Comparison of ENCODE assay signal across 8 cellular contexts in the genomic region with DNA sequence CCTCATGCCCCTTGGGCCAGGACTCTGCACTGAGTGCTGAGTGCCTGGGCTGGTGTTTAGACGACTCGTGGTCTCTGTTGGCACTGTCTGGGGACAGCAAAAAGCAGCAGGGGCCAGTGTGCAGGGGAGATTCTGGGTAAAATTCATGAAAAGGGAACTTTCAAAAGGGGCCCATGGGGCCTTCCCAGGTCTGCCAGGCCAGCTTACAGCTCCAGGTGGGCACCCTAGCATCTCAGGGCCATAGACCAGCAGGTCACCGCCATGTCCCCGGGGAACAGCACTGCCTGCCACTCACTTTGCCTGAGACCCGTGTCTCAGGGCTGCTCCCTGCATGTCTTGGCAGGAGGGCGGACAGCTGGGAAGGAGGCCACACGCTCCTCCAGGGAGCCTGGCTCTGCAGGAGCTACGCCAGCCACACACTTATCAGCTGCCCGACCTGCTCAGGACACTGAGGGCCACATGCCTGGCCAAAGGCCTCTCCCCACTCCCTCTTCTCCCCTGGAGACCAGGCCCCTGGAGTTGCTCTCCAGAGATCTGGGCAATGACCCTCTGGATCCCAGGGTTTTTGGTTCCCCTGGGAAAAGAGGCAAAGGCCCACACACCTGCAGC. TPM values are rescaled to one million over a fixed set of nuclear protein-coding genes. Genes with fewer than 3 reads are reported as not detected.
DNase-seq lines count a peak whose midpoint lies in the region; ATAC-seq and TF ChIP-seq lines count a peak whose summit lies in the region.

No MANE protein-coding gene starts in this region.

- POLR2A ChIA-PET in CD8-positive, alpha-beta memory T cell (lab: Charles Lee) = interaction anchor here (0.6 to 1.7 kb wide), 5 partner anchors 8 to 236 kb away, joined by 3 to 7 read pairs (median 3); partner anchors contain the start of genes DUS1L and FASN

- TF ChIP-seq CTCF in coronary artery (IDR thresholded peaks at IDR 0.05) (no peak), nephron (IDR thresholded peaks at IDR 0.05; ENCODE audit: unreplicated experiment in 3 of 3) (no peak)

- no peaks in the 10 kb centered on the region for H3K9me3 ChIP-seq in CD8-positive, alpha-beta memory T cell (ENCODE audit: low read length)

- H3K4me3 Mint-ChIP-seq in CD8-positive, alpha-beta memory T cell = peak overlapping the region; percentile 86 to 96 (median 90)
- H3K4me3 Mint-ChIP-seq in IgD-negative memory B cell (peak overlapping the region; percentile 85 to 97 (median 96)), nephron (no peak overlapping the region)

- peak overlapping the region; percentile 88 for H3K4me3 ChIP-seq in CD8-positive, alpha-beta memory T cell (ENCODE audit: low read length)
- H3K4me3 ChIP-seq in coronary artery = peak overlapping the region; percentile 43

- peaks cover 19 to 38% (median 31%) of the 10 kb centered on the region in 3 donors for H3K4me1 Mint-ChIP-seq in CD8-positive, alpha-beta memory T cell
- H3K4me1 Mint-ChIP-seq in IgD-negative memory B cell (peaks cover 11 to 15% (median 14%) of the 10 kb centered on the region in 3 donors), nephron (peaks cover 28% of the 10 kb centered on the region)

- H3K9me3 Mint-ChIP-seq in CD8-positive, alpha-beta memory T cell = no peaks in the 10 kb centered on the region
- no peaks in the 10 kb centered on the region for H3K9me3 Mint-ChIP-seq in IgD-negative memory B cell
- H3K9me3 Mint-ChIP-seq in nephron = no peaks in the 10 kb centered on the region

- no peaks in the 10 kb centered on the region for H3K36me3 ChIP-seq in CD8-positive, alpha-beta memory T cell (ENCODE audit: insufficient read depth, low read length)

- H3K36me3 Mint-ChIP-seq in CD8-positive, alpha-beta memory T cell = peaks cover 0 to 1% (median 0%) of the 10 kb centered on the region in 3 donors
- H3K36me3 Mint-ChIP-seq in IgD-negative memory B cell (peaks cover 1% of the 10 kb centered on the region), nephron (ENCODE audit: low read depth) (no peaks in the 10 kb centered on the region)

- H3K4me1 ChIP-seq in CD8-positive, alpha-beta memory T cell (ENCODE audit: insufficient read depth, low read length) = peaks cover 28% of the 10 kb centered on the region

- CTCF ChIA-PET in CD8-positive, alpha-beta memory T cell (lab: Charles Lee) = interaction anchor here (0.8 to 3.0 kb wide), 10 partner anchors 8 to 147 kb away, joined by 3 to 16 read pairs (median 4); partner anchors contain the start of genes DCXR and FASN

- no peaks in the 10 kb centered on the region for H3K27me3 Mint-ChIP-seq in CD8-positive, alpha-beta memory T cell
- H3K27me3 Mint-ChIP-seq in IgD-negative memory B cell (no peaks in the 10 kb centered on the region), nephron (ENCODE audit: low read depth) (no peaks in the 10 kb centered on the region)

- DNase-seq in CD8-positive, alpha-beta memory T cell = no peak
- no peak for DNase-seq in coronary artery (ENCODE audit: low spot score)
- no peak for DNase-seq in NCI-H2196 (lab: John Stamatoyannopoulos, UW; ENCODE audit: unreplicated experiment)
- no peak for DNase-seq in inferior parietal cortex (ENCODE audit: extremely low spot score)

- no peaks in the 10 kb centered on the region for H3K27me3 ChIP-seq in CD8-positive, alpha-beta memory T cell (ENCODE audit: insufficient read depth, low read length, poor library complexity, severe bottlenecking)

- no peak for ATAC-seq in GM19395 (IDR thresholded peaks at IDR 0.05; ENCODE audit: unreplicated experiment)
- no peak for ATAC-seq in HG03442 (IDR thresholded peaks at IDR 0.05; ENCODE audit: unreplicated experiment)

- peak overlapping the region; percentile 88 to 100 (median 96) for H3K27ac Mint-ChIP-seq in CD8-positive, alpha-beta memory T cell
- H3K27ac Mint-ChIP-seq in IgD-negative memory B cell (peak overlapping the region; percentile 92 to 94 (median 94)), nephron (peak overlapping the region; percentile 63 to 82 (median 68))

- peak overlapping the region; percentile 64 for H3K27ac ChIP-seq in CD8-positive, alpha-beta memory T cell (ENCODE audit: low read depth, low read length)
- peak overlapping the region; percentile 64 to 82 for H3K27ac ChIP-seq in coronary artery

RNA-seq across cellular contexts. Expression of gene FASN, which starts 8.8 kb away (rescaled TPM):
- total RNA-seq in CD8-positive, alpha-beta memory T cell = 100 to 1,000 TPM; 251 to 259 TPM
- polyA plus RNA-seq in CD8-positive, alpha-beta memory T cell = 2.7 TPM
- 2.9 TPM for polyA plus RNA-seq in IgD-negative memory B cell

RNA-seq across cellular contexts. Expression of gene DUS1L, which starts 41.2 kb away (rescaled TPM):
- total RNA-seq in CD8-positive, alpha-beta memory T cell = 100 to 1,000 TPM; 206 to 210 TPM
- 142 TPM for polyA plus RNA-seq in CD8-positive, alpha-beta memory T cell
- 55.7 TPM for polyA plus RNA-seq in IgD-negative memory B cell

RNA-seq across cellular contexts. Expression of gene GPS1, which starts 55.1 kb away (rescaled TPM):
- 100 to 1,000 TPM; 122 to 125 TPM for total RNA-seq in CD8-positive, alpha-beta memory T cell
- polyA plus RNA-seq in CD8-positive, alpha-beta memory T cell = 151 TPM
- 122 TPM for polyA plus RNA-seq in IgD-negative memory B cell

RNA-seq across cellular contexts. Expression of gene RFNG, which starts 55.2 kb away (rescaled TPM):
- total RNA-seq in CD8-positive, alpha-beta memory T cell = 10 to 100 TPM; 18.1 to 19.4 TPM
- polyA plus RNA-seq in CD8-positive, alpha-beta memory T cell = 7.3 TPM
- 4.1 TPM for polyA plus RNA-seq in IgD-negative memory B cell

Comparison
In these comparisons a context has a peak if more than half of its experiments do, and no peak if none do; other contexts are left out.
1. H3K4me3 Mint-ChIP-seq: peak in CD8-positive, alpha-beta memory T cell (7 of 7) and IgD-negative memory B cell (4 of 4); none in nephron (0 of 3).
2. Peak in every context shown above with its lines, with median percentiles within 50 percentile points of each other: H3K27ac Mint-ChIP-seq.